Comparison of ENCODE assay signal across 1 cellular context in the genomic region with DNA sequence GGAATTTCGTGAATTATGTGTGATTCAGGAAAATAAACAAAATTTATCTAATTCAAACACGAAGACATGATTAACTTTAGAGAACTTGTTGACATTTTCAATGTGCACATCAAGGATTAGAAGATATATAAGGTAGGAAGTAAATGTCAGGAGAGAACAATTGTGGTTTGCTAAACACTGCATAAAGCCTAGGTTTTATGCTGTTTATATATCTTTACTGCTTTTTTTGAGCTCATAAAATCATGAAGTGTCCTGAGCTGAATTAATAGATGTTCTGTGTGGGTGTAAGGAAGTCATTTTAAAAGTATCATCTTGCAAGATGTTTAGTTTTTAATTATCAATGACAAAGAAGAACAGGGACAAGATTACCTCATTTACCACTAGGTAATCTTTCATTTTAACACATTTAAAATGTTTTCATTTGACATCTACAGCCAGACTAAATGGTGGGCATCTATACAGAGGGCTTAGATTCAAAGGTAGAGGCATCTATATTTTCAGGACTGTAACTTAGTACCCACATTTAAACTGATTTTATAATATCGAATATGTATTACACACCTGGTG.
TF ChIP-seq lines count a peak whose summit lies in the region.

No MANE protein-coding gene starts in this region.

TF ChIP-seq in endothelial cell of umbilical vein, 7 proteins besides CTCF, POLR2A, EP300 and RAD21 (continued from another document):
- TF ChIP-seq EZH2 (IDR thresholded peaks at IDR 0.05; ENCODE audit: borderline replicate concordance, low read depth, low read length, severe bottlenecking) (no peak), MYC (IDR thresholded peaks at IDR 0.05; ENCODE audit: low read depth, low read length) (no peak), FOS (IDR thresholded peaks at IDR 0.05; ENCODE audit: borderline replicate concordance, insufficient read depth, low read length) (no peak)
- TF ChIP-seq, protein P1, sequence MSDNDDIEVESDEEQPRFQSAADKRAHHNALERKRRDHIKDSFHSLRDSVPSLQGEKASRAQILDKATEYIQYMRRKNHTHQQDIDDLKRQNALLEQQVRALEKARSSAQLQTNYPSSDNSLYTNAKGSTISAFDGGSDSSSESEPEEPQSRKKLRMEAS (IDR thresholded peaks at IDR 0.05; ENCODE audit: insufficient read depth, insufficient read length) = no peak
